ENCODE assay signal across 20 cellular contexts in the genomic region with DNA sequence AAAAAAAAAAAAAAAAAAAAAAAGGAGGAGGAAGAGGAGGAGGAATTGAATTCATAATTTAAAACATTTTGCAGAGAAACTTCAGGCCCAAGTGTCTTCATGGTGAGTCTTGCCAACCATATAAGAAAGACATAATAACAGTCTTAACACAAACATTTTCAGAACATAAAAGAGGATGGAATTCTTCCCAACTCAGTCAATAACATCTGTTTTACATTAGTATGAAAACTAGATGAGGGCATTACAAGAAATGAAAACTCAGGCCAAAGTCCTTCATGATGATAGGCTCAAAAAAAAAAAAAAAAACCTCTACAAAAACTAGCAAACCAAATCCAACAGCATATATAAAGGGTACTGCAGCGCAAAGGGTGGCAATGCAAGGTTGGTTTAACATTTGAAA.
"Had no signal": no experiment of that assay in that cellular context is flagged by ENCODE, and none has a peak within 500 bp of the region (broad histone marks: within the 10 kb centered on the region; RNA-seq: fewer than 3 reads in every experiment).

No MANE protein-coding gene starts in this region.

- H3K27me3 Mint-ChIP-seq: activated naive CD4-positive, alpha-beta T cell treated with anti-CD3 and anti-CD28 coated beads, Interleukin-2, amount 10 ng/mL, durations not matched to agents 7 days and 5 days; naive B cell had no signal

- H3K4me3 Mint-ChIP-seq: activated naive CD4-positive, alpha-beta T cell treated with anti-CD3 and anti-CD28 coated beads, Interleukin-2, amount 10 ng/mL, durations not matched to agents 7 days and 5 days; activated T-cell treated with anti-CD3 and anti-CD28 coated beads, Interleukin-2, amount 50 U/mL, for 4 hours; naive B cell; neural crest cell had no signal

- H3K27ac Mint-ChIP-seq: activated naive CD4-positive, alpha-beta T cell treated with anti-CD3 and anti-CD28 coated beads, Interleukin-2, amount 10 ng/mL, durations not matched to agents 7 days and 5 days; naive B cell had no signal

- H3K9me3 ChIP-seq: mucosa of descending colon had no signal

- H3K36me3 Mint-ChIP-seq: activated naive CD4-positive, alpha-beta T cell treated with anti-CD3 and anti-CD28 coated beads, Interleukin-2, amount 10 ng/mL, durations not matched to agents 7 days and 5 days; naive B cell had no signal

- H3K4me1 Mint-ChIP-seq: activated naive CD4-positive, alpha-beta T cell treated with anti-CD3 and anti-CD28 coated beads, Interleukin-2, amount 10 ng/mL, durations not matched to agents 7 days and 5 days; naive B cell; neural crest cell had no signal

- DNase-seq: activated CD4-positive, alpha-beta T cell treated with anti-CD3 and anti-CD28 coated beads, Interleukin-2, amount 50 U/mL, for 1 hour; activated CD4-positive, CD25-positive, alpha-beta regulatory T cell treated with anti-CD3 and anti-CD28 coated beads, Interleukin-2, amount 50 U/mL, for 72 hours; activated CD8-positive, alpha-beta memory T cell treated with anti-CD3 and anti-CD28 coated beads, Interleukin-2, amount 50 U/mL, for 4 hours; activated effector memory CD4-positive, alpha-beta T cell treated with Interleukin-2 at 50 U/mL for 16 hours; activated naive CD4-positive, alpha-beta T cell treated with anti-CD3 and anti-CD28 coated beads, Interleukin-2, amount 10 ng/mL, durations not matched to agents 7 days and 5 days; activated T-cell treated with anti-CD3 and anti-CD28 coated beads, Interleukin-2, amount 50 U/mL, for 4 hours; dermis blood vessel endothelial cell; effector memory CD4-positive, alpha-beta T cell; left cardiac atrium; mesenchymal stem cell; mucosa of descending colon; naive B cell; retina; stimulated activated naive CD8-positive, alpha-beta T cell treated with anti-CD3 and anti-CD28 coated beads, Interleukin-15, Interleukin-2, amounts not matched to agents 100 U/mL and 50 U/mL, for 24 hours; T-helper 2 cell had no signal

- H3K4me1 ChIP-seq: ascending aorta, tibial nerve had no signal

- H3K4me3 ChIP-seq: ascending aorta, cardiac muscle cell, hepatocyte, mucosa of descending colon, tibial nerve had no signal

- H3K27me3 ChIP-seq: ascending aorta, cardiac muscle cell, hepatocyte, tibial nerve had no signal

- H3K36me3 ChIP-seq: ascending aorta, cardiac muscle cell had no signal
